Comparison of ENCODE assay signal across 8 cellular contexts in genomic region chr19:12156254-12157058, GRCh38. TPM values are rescaled to one million over a fixed set of nuclear protein-coding genes. Genes with fewer than 3 reads are reported as not detected.
DNase-seq lines count a peak whose midpoint lies in the region; ATAC-seq and TF ChIP-seq lines count a peak whose summit lies in the region.

TSS of gene ZNF625 (minus strand) at chr19:12156734. CDS start at chr19:12156558, 176 bp downstream.

- H3K27me3 ChIP-seq in neuronal stem cell (ENCODE audit: control insufficient read depth in 3 of 3, insufficient read depth in 3 of 3, low read depth in 1 of 3, low read length in 3 of 3) (no peaks in the 10 kb centered on the region), vagina (no peaks in the 10 kb centered on the region)

- no peak within 1 kb of the TSS for H4K8ac ChIP-seq in neuronal stem cell (ENCODE audit: low read depth, low read length)

- no CpG with 5 or more reads among the region's 57 CpGs for WGBS in neuronal stem cell (ENCODE audit: extremely low coverage in 2 of 2, insufficient read length in 2 of 2, insufficient replicate concordance in 1 of 2), 2 donors

- no peak within 1 kb of the TSS for H3K4ac ChIP-seq in neuronal stem cell (ENCODE audit: low read length)

- POLR2A ChIA-PET in AG04449 (lab: Yijun Ruan, JAX) = interaction anchor here (0.6 to 1.5 kb wide), 3 partner anchors 16 to 385 kb away, joined by 3 to 10 read pairs (median 7); partner anchors contain the start of gene ZNF20

- H2BK15ac ChIP-seq in neuronal stem cell (ENCODE audit: low read length) = no peak within 1 kb of the TSS

- H3K14ac ChIP-seq in neuronal stem cell (ENCODE audit: low read length) = no peak within 1 kb of the TSS

- H3K79me1 ChIP-seq in neuronal stem cell (ENCODE audit: low read depth, low read length) = peaks cover 3% of the 10 kb centered on the region

- peak within 1 kb of the TSS; percentile 24 for H2BK120ac ChIP-seq in neuronal stem cell (ENCODE audit: low read depth, low read length)

- peaks cover 4% of the 10 kb centered on the region for H3K27me3 Mint-ChIP-seq in activated naive CD8-positive, alpha-beta T cell treated with anti-CD3 and anti-CD28 coated beads for 36 hours

- H3K27ac Mint-ChIP-seq in activated naive CD8-positive, alpha-beta T cell treated with anti-CD3 and anti-CD28 coated beads for 36 hours = peak within 1 kb of the TSS; percentile 81

- H3K9me3 ChIP-seq in neuronal stem cell (replicated peaks in 1 of 2; ENCODE audit: control insufficient read depth in 2 of 2, insufficient read depth in 1 of 2, low read depth in 1 of 2, low read length in 2 of 2) (peaks cover 9 to 40% of the 10 kb centered on the region in 2 donors), vagina (no peaks in the 10 kb centered on the region)

- H2AFZ ChIP-seq in neuronal stem cell (ENCODE audit: low read length) = peak within 1 kb of the TSS; percentile 88

- ATAC-seq in GM18505 (IDR thresholded peaks at IDR 0.05; ENCODE audit: unreplicated experiment) (peak; percentile 65), HG03280 (IDR thresholded peaks at IDR 0.05; ENCODE audit: unreplicated experiment) (peak; percentile 67)

- CTCF ChIA-PET in AG04449 (lab: Yijun Ruan, JAX) = interaction anchor here (1.1 to 5.1 kb wide), 4 partner anchors 16 to 359 kb away, joined by 3 to 42 read pairs (median 5); partner anchors contain the start of gene ZNF20

- peak within 1 kb of the TSS; percentile 95 for H3K23ac ChIP-seq in neuronal stem cell (ENCODE audit: low read depth, low read length, poor library complexity)

- DNase-seq in AG04449 (ENCODE audit: low read depth, low spot score) = peak; percentile 24
- DNase-seq in NCI-H82 (lab: John Stamatoyannopoulos, UW) = peak; percentile 99
- DNase-seq in activated naive CD8-positive, alpha-beta T cell treated with anti-CD3 and anti-CD28 coated beads for 36 hours = peak; percentile 57
- peak; percentile 80 to 96 (median 90) for DNase-seq in head of caudate nucleus
- peak; percentile 86 for DNase-seq in neuronal stem cell (ENCODE audit: low spot score)
- DNase-seq in vagina (ENCODE audit: extremely low spot score in 2 of 2) = peak in 1 of 2 donors; percentile 92

- peaks cover 15% of the 10 kb centered on the region for H3K4me1 Mint-ChIP-seq in activated naive CD8-positive, alpha-beta T cell treated with anti-CD3 and anti-CD28 coated beads for 36 hours

- H2BK12ac ChIP-seq in neuronal stem cell (ENCODE audit: low read length) = no peak within 1 kb of the TSS

- H3K4me2 ChIP-seq in neuronal stem cell (ENCODE audit: insufficient read depth, low read length, poor library complexity, severe bottlenecking) = peak within 1 kb of the TSS; percentile 70

- H3K9ac ChIP-seq in neuronal stem cell (ENCODE audit: low read depth, low read length, poor library complexity) = peak within 1 kb of the TSS; percentile 91

- peak within 1 kb of the TSS; percentile 86 for H3K4me3 Mint-ChIP-seq in activated naive CD8-positive, alpha-beta T cell treated with anti-CD3 and anti-CD28 coated beads for 36 hours

- peak within 1 kb of the TSS; percentile 97 for H3K18ac ChIP-seq in neuronal stem cell (ENCODE audit: low read length)

- H3K36me3 ChIP-seq in neuronal stem cell (replicated peaks in 1 of 2; ENCODE audit: control insufficient read depth in 2 of 2, insufficient read depth in 2 of 2, low read length in 2 of 2) (peaks cover 11 to 41% of the 10 kb centered on the region in 2 donors), vagina (no peaks in the 10 kb centered on the region)

- peaks cover 13% of the 10 kb centered on the region for H3K36me3 Mint-ChIP-seq in activated naive CD8-positive, alpha-beta T cell treated with anti-CD3 and anti-CD28 coated beads for 36 hours

- TF ChIP-seq CTCF in AG04449 (IDR thresholded peaks at IDR 0.05; ENCODE audit: insufficient read depth, low read length, missing control alignments) (no peak), vagina (IDR thresholded peaks at IDR 0.05) (no peak)

- peak within 1 kb of the TSS; percentile 90 for H2BK5ac ChIP-seq in neuronal stem cell (ENCODE audit: low read length)

- H4K91ac ChIP-seq in neuronal stem cell (ENCODE audit: low read depth, low read length, poor library complexity) = no peak within 1 kb of the TSS

- TF ChIP-seq POLR2A in GM18505 (IDR thresholded peaks at IDR 0.05; ENCODE audit: borderline replicate concordance, extremely low read depth, insufficient read depth, insufficient read length) = peak; percentile 64
- peak in 1 of 2 donors; percentile 13 for TF ChIP-seq POLR2A in vagina (IDR thresholded peaks at IDR 0.05)

- H3K4me3 ChIP-seq in AG04449 (ENCODE audit: low read depth, low read length) (peak within 1 kb of the TSS; percentile 80), neuronal stem cell (ENCODE audit: low read length in 2 of 2) (peak within 1 kb of the TSS; percentile 69 to 98), vagina (peak within 1 kb of the TSS; percentile 69 to 87)

- H3K27ac ChIP-seq in neuronal stem cell (replicated peaks; ENCODE audit: low read length) = peak within 1 kb of the TSS; percentile 95
- peak within 1 kb of the TSS; percentile 74 for H3K27ac ChIP-seq in vagina

- no peak within 1 kb of the TSS for H2AK5ac ChIP-seq in neuronal stem cell (ENCODE audit: low read depth, low read length)

- peaks cover 3% of the 10 kb centered on the region for H3K9me3 Mint-ChIP-seq in activated naive CD8-positive, alpha-beta T cell treated with anti-CD3 and anti-CD28 coated beads for 36 hours

- H3K4me1 ChIP-seq in neuronal stem cell (ENCODE audit: control insufficient read depth in 2 of 2, insufficient read depth in 1 of 2, low read depth in 1 of 2, low read length in 2 of 2) = peaks cover 2 to 3% of the 10 kb centered on the region in 2 donors
- peaks cover 26% of the 10 kb centered on the region for H3K4me1 ChIP-seq in vagina

- intact Hi-C loops in head of caudate nucleus (cut with DNase I) (no loop called here), vagina (cut with DNase I) (loop anchor here (5.0 kb wide), 1 partner anchor 341 kb away; no protein-coding TSS in a partner anchor)

RNA-seq across cellular contexts. Expression of gene ZNF625, which starts in this region (rescaled TPM):
- total RNA-seq in activated naive CD8-positive, alpha-beta T cell treated with anti-CD3 and anti-CD28 coated beads for 36 hours = 1 to 10 TPM; 3.9 to 4.0 TPM
- 8.9 TPM for polyA plus RNA-seq in neuronal stem cell (2013, experiment 1 of 2)
- 9.8 TPM for polyA plus RNA-seq in neuronal stem cell (2013, experiment 2 of 2)
- 6.6 TPM for total RNA-seq in vagina
